In genomic region chr6:28384143-28384533, GRCh38 we compare ENCODE assay signal across 12 cellular contexts. TPM values are rescaled to one million over a fixed set of nuclear protein-coding genes. Genes with fewer than 3 reads are reported as not detected.
DNase-seq lines count a peak whose midpoint lies in the region; ATAC-seq, FAIRE-seq and TF ChIP-seq lines count a peak whose summit lies in the region.
"Had no signal": no experiment of that assay in that cellular context is flagged by ENCODE, and none has a peak within 500 bp of the region (broad histone marks: within the 10 kb centered on the region; RNA-seq: fewer than 3 reads in every experiment).

No MANE protein-coding gene starts in this region.

- H2BK5ac ChIP-seq in H1 (ENCODE audit: low read depth, low read length), result no peak overlapping the region

- peaks cover 0 to 12% of the 10 kb centered on the region in 2 experiments; a peak in 2 of 4 replicates for H3K79me2 ChIP-seq in H1 (ENCODE audit: control insufficient read depth in 1 of 2, insufficient read depth in 2 of 2, low read length in 2 of 2)

- H3K4me1 ChIP-seq in HUES64 (ENCODE audit: insufficient read depth, low read length), result peaks cover 11% of the 10 kb centered on the region; the same call in 1 of the 2 replicates
- peaks cover 0 to 3% (median 1%) of the 10 kb centered on the region in 4 experiments; a peak in 3 of 7 replicates for H3K4me1 ChIP-seq in H1 (replicated peaks in 1 of 4; ENCODE audit: control insufficient read depth in 3 of 4, insufficient read depth in 4 of 4, low read length in 3 of 4)
- peaks cover 8 to 19% (median 9%) of the 10 kb centered on the region in 4 donors for H3K4me1 ChIP-seq in stomach

- POLR2A ChIA-PET in H1 (lab: Charles Lee; ENCODE audit: partially characterized antibody), result interaction anchor here (0.9 to 6.2 kb wide), 9 partner anchors 12 to 147 kb away, joined by 3 to 62 read pairs (median 5); partner anchors contain the start of genes ZKSCAN4, ZSCAN12, ZSCAN26 and ZSCAN31

- H3K56ac ChIP-seq in H1 (replicated peaks; ENCODE audit: insufficient read length, low read depth, low read length), result no peak overlapping the region

- no peaks in the 10 kb centered on the region for H3K27me3 Mint-ChIP-seq in glutamatergic neuron (ENCODE audit: unreplicated experiment)
- H3K27me3 Mint-ChIP-seq: IgD-negative memory B cell; natural killer cell treated with Interleukin-12 subunit alpha and Interleukin-12 subunit beta and Interleukin-15 and Interleukin-18, amount 100 ng/mL, for 72 hours had no signal

- H3K14ac ChIP-seq in H1 (ENCODE audit: insufficient read length), result no peak overlapping the region

- H3K4me3 Mint-ChIP-seq in glutamatergic neuron (ENCODE audit: unreplicated experiment), result no peak overlapping the region

- H3K4me1 Mint-ChIP-seq in glutamatergic neuron (ENCODE audit: low read depth, unreplicated experiment), result peaks cover 16% of the 10 kb centered on the region

- H3K9ac ChIP-seq in HUES64 (ENCODE audit: low read depth, low read length), result peak overlapping the region; percentile 69; the same call in 1 of the 2 replicates
- peak overlapping the region in 2 of 4 experiments; percentile 4 to 9; a peak in 2 of 7 replicates for H3K9ac ChIP-seq in H1 (replicated peaks in 1 of 4; ENCODE audit: extremely low read depth in 1 of 4, low read depth in 3 of 4, low read length in 3 of 4)

- H3K79me1 ChIP-seq in H1 (ENCODE audit: low read depth, low read length), result no peaks in the 10 kb centered on the region; the same call in 1 of the 2 replicates

- no peak for ATAC-seq in left cardiac atrium
- ATAC-seq: stimulated activated naive CD8-positive, alpha-beta T cell treated with anti-CD3 and anti-CD28 coated beads, Interleukin-15, Interleukin-2, amounts not matched to agents 100 U/mL and 50 U/mL, for 24 hours had no signal

- no peak overlapping the region for H3K4ac ChIP-seq in H1 (replicated peaks; ENCODE audit: insufficient read length, low read depth, low read length)

- intact Hi-C loops in stomach (cut with DNase I; ENCODE audit: low total_unique reads) (no loop called here), left cardiac atrium (cut with DNase I) (no loop called here)

- no peak overlapping the region for H4K5ac ChIP-seq in H1 (ENCODE audit: insufficient read length, low read depth, low read length)

- no peaks in the 10 kb centered on the region for H3K23me2 ChIP-seq in H1 (ENCODE audit: low read depth, low read length)

- no peak overlapping the region for H3K23ac ChIP-seq in H1 (ENCODE audit: insufficient read length)

- H4K8ac ChIP-seq in H1 (ENCODE audit: extremely low read depth, insufficient read depth, low read length), result no peak overlapping the region

- no peak overlapping the region for H3K27ac Mint-ChIP-seq in glutamatergic neuron (ENCODE audit: unreplicated experiment)
- H3K27ac Mint-ChIP-seq: activated naive CD4-positive, alpha-beta T cell treated with anti-CD3 and anti-CD28 coated beads, Interleukin-2, amount 10 ng/mL, durations not matched to agents 7 days and 5 days had no signal

- peaks cover 2 to 3% of the 10 kb centered on the region in 2 experiments for H4K20me1 ChIP-seq in H1 (replicated peaks in 1 of 2; ENCODE audit: control insufficient read depth in 1 of 2, insufficient read depth in 2 of 2, low read length in 2 of 2)

- peaks cover 5% of the 10 kb centered on the region for H3K36me3 Mint-ChIP-seq in glutamatergic neuron (ENCODE audit: unreplicated experiment)

- no peak overlapping the region for H2AFZ ChIP-seq in H1 (ENCODE audit: low read length)

- TF ChIP-seq RAD21 in H1 (IDR thresholded peaks at IDR 0.05 in 1 of 2, conservative IDR thresholded peaks at IDR 0.05 in 1 of 2; ENCODE audit: low read depth in 2 of 2, low read length in 2 of 2), result no peak

- no peak overlapping the region for H2AK5ac ChIP-seq in H1 (ENCODE audit: low read depth, low read length)

- FAIRE-seq in H1 (lab: Jason Lieb, UNC), result no peak
- FAIRE-seq: GM12892 had no signal

- H3K9me3 Mint-ChIP-seq in glutamatergic neuron (ENCODE audit: unreplicated experiment), result peaks cover 2% of the 10 kb centered on the region
- H3K9me3 Mint-ChIP-seq: IgD-negative memory B cell; natural killer cell treated with Interleukin-12 subunit alpha and Interleukin-12 subunit beta and Interleukin-15 and Interleukin-18, amount 100 ng/mL, for 72 hours had no signal

- no peak overlapping the region for H2BK15ac ChIP-seq in H1 (ENCODE audit: low read length)

- H2BK20ac ChIP-seq in H1 (ENCODE audit: low read length), result no peak overlapping the region

- peaks cover 72% of the 10 kb centered on the region for H3K36me3 ChIP-seq in HUES64 (ENCODE audit: insufficient read depth, low read length)
- peaks cover 3 to 48% (median 24%) of the 10 kb centered on the region in 4 experiments for H3K36me3 ChIP-seq in H1 (ENCODE audit: control insufficient read depth in 2 of 4, insufficient read depth in 4 of 4, low read length in 3 of 4)
- H3K36me3 ChIP-seq in stomach, result peaks cover 4 to 66% (median 50%) of the 10 kb centered on the region in 4 donors

- CTCF ChIA-PET in H1 (lab: Charles Lee; ENCODE audit: partially characterized antibody), result interaction anchor here (1.1 to 5.1 kb wide), 13 partner anchors 10 to 261 kb away, joined by 3 to 34 read pairs (median 6); partner anchors contain the start of genes GPX6 and ZSCAN12

- no peak overlapping the region for H2BK120ac ChIP-seq in H1 (replicated peaks; ENCODE audit: low read depth, low read length)

- no peak overlapping the region; the same call in 1 of the 2 replicates for H3K27ac ChIP-seq in HUES64 (ENCODE audit: low read depth, low read length)
- no peak overlapping the region for H3K27ac ChIP-seq in H1 (ENCODE audit: low read depth, low read length)
- H3K27ac ChIP-seq in stomach, result peak overlapping the region in 4 of 5 donors; percentile 80 to 84 (median 82)

- no peak overlapping the region for H4K91ac ChIP-seq in H1 (replicated peaks; ENCODE audit: insufficient read length, low read length)

- H3K4me2 ChIP-seq in H1 (ENCODE audit: insufficient read depth in 1 of 2, low read depth in 2 of 2, low read length in 2 of 2), result peak overlapping the region; percentile 60 to 80

- H3K9me3 ChIP-seq in HUES64 (ENCODE audit: insufficient read depth, low read depth, low read length), result peaks cover 2% of the 10 kb centered on the region; the same call in 1 of the 2 replicates
- no peaks in the 10 kb centered on the region for H3K9me3 ChIP-seq in H1 (ENCODE audit: insufficient read depth in 2 of 2, low read depth in 1 of 2, low read length in 1 of 2)
- peaks cover 0 to 3% (median 0%) of the 10 kb centered on the region in 4 donors for H3K9me3 ChIP-seq in stomach

- 86% methylated on average over 2 of the region's 2 CpGs for WGBS in HUES64
- 80% methylated on average over 2 of the region's 2 CpGs; no CpG with 5 or more reads in 1 of the 2 experiments for WGBS in H1 (ENCODE audit: extremely low coverage in 1 of 2, insufficient coverage in 1 of 2, insufficient read length in 1 of 2, insufficient replicate concordance in 2 of 2, low coverage in 1 of 2, low lambda C conversion rate in 2 of 2, missing lambda C conversion rate in 1 of 2), 2 experiments
- WGBS in stomach, 5 donors, result 70 to 81% (median 77%) methylated on average over 2 of the region's 2 CpGs

- H2BK12ac ChIP-seq in H1 (ENCODE audit: low read depth, low read length), result no peak overlapping the region

- no peak overlapping the region for H3K18ac ChIP-seq in H1 (ENCODE audit: extremely low read depth, low read length)

- TF ChIP-seq POLR2A in H1 (IDR thresholded peaks at IDR 0.05; ENCODE audit: control extremely low read depth in 1 of 2, low read depth in 2 of 2, low read length in 2 of 2) (no peak), stomach (IDR thresholded peaks at IDR 0.05) (no peak)

- H3K4me3 ChIP-seq in HUES64 (ENCODE audit: low read length), result peak overlapping the region; percentile 66
- H3K4me3 ChIP-seq in H1 (ENCODE audit: extremely low read depth in 1 of 4, insufficient read depth in 2 of 4, low read depth in 3 of 4, low read length in 4 of 4), result peak overlapping the region; percentile 52 to 68 (median 61); a peak in 5 of 8 replicates
- H3K4me3 ChIP-seq in stomach, result no peak overlapping the region

- TF ChIP-seq EP300 in H1 (IDR thresholded peaks at IDR 0.05; ENCODE audit: borderline replicate concordance in 1 of 2, low read depth in 2 of 2, low read length in 2 of 2) (no peak), stomach (IDR thresholded peaks at IDR 0.05) (no peak)

- H3K27me3 ChIP-seq in HUES64 (ENCODE audit: insufficient read depth, low read length), result no peaks in the 10 kb centered on the region
- H3K27me3 ChIP-seq in H1 (replicated peaks in 1 of 4; ENCODE audit: control insufficient read depth in 3 of 4, extremely low read depth in 1 of 4, insufficient read depth in 3 of 4, low read length in 3 of 4), result no peaks in the 10 kb centered on the region
- H3K27me3 ChIP-seq in stomach, result no peaks in the 10 kb centered on the region

- DNase-seq in H1 (ENCODE audit: low read depth in 1 of 2, low spot score in 2 of 2), result no peak
- no peak for DNase-seq in stomach
- DNase-seq in left cardiac atrium, result no peak
- no peak for DNase-seq in effector CD4-positive, alpha-beta T cell
- no peak for DNase-seq in glutamatergic neuron
- DNase-seq: activated naive CD4-positive, alpha-beta T cell treated with anti-CD3 and anti-CD28 coated beads, Interleukin-2, amount 10 ng/mL, durations not matched to agents 7 days and 5 days; NCI-H1417 treated with DMSO at 0.1 percent for 48 hours; stimulated activated naive CD8-positive, alpha-beta T cell treated with anti-CD3 and anti-CD28 coated beads, Interleukin-15, Interleukin-2, amounts not matched to agents 100 U/mL and 50 U/mL, for 24 hours had no signal

- TF ChIP-seq CTCF in H1 (IDR thresholded peaks at IDR 0.05; ENCODE audit: control extremely low read depth in 1 of 3, insufficient read depth in 1 of 3, low read depth in 1 of 3, low read length in 3 of 3) (no peak), stomach (IDR thresholded peaks at IDR 0.05) (no peak), glutamatergic neuron (IDR thresholded peaks at IDR 0.05; ENCODE audit: partially characterized antibody, unreplicated experiment) (no peak)

RNA-seq across cellular contexts. Expression of gene ZSCAN12, which starts 15.4 kb away (rescaled TPM):
- polyA plus RNA-seq in HUES64 (2013, experiment 1 of 2), result 6.6 TPM
- polyA plus RNA-seq in HUES64 (2013, experiment 2 of 2), result 7.4 TPM
- total RNA-seq in H1 (2021; fragmentation: NEBNext Ultra II Directional; extraction: Animal tissue kit (Norgen Biotek cat#: 25700)), result 8.6 and 9.6 TPM in 2 replicates
- polyA plus RNA-seq in H1 (2011; rRNA removed), result 2.0 and 2.2 TPM in 2 replicates
- polyA plus RNA-seq in H1 (2011; cell fraction: cytosol; rRNA removed), result 3.3 TPM
- 3.3 TPM for polyA plus RNA-seq in H1 (2011; cell fraction: nucleus; rRNA removed)
- 3.3 to 5.7 TPM (median 4.3 TPM) in 4 replicates for polyA plus RNA-seq in H1 (2012, experiment 1 of 2)
- 0.43 TPM for polyA plus RNA-seq in H1 (2012, experiment 2 of 2)
- 4.2 TPM for polyA plus RNA-seq in H1 (2013, experiment 1 of 2)
- polyA plus RNA-seq in H1 (2013, experiment 2 of 2), result 4.2 TPM
- 8.4 and 12.5 TPM in 2 replicates for polyA minus RNA-seq in H1 (2011; rRNA and poly(A)+ RNA removed)
- polyA minus RNA-seq in H1 (2011; cell fraction: cytosol; rRNA and poly(A)+ RNA removed), result 5.0 TPM
- polyA minus RNA-seq in H1 (2011; cell fraction: nucleus; rRNA and poly(A)+ RNA removed), result 14.5 TPM
- 10 to 100 TPM in 1 of 5 donors, 1 to 10 TPM in 4; 1.4 to 10.5 (median 7.1) TPM for total RNA-seq in stomach
- 1 to 10 TPM; 1.1 to 1.8 (median 1.7) TPM for polyA plus RNA-seq in stomach
- 1 to 10 TPM; 2.6 to 3.7 TPM for total RNA-seq in left cardiac atrium
- 16.7 TPM for total RNA-seq in glutamatergic neuron (ENCODE audit: unreplicated experiment)

RNA-seq across cellular contexts. Expression of gene ZKSCAN3, which starts 34.4 kb away (rescaled TPM):
- 3.9 TPM for polyA plus RNA-seq in HUES64 (2013, experiment 1 of 2)
- 3.7 TPM for polyA plus RNA-seq in HUES64 (2013, experiment 2 of 2)
- total RNA-seq in H1 (2021; fragmentation: NEBNext Ultra II Directional; extraction: Animal tissue kit (Norgen Biotek cat#: 25700)), result 9.2 and 9.8 TPM in 2 replicates
- polyA plus RNA-seq in H1 (2011; rRNA removed) (2.7 TPM in 2 replicates), stomach (1 to 10 TPM in 2 of 3 donors, under 1 TPM in 1; 0.61 to 1.6 (median 1.0) TPM)
- polyA plus RNA-seq in H1 (2011; cell fraction: cytosol; rRNA removed), result 3.4 TPM
- 2.5 TPM for polyA plus RNA-seq in H1 (2011; cell fraction: nucleus; rRNA removed)
- 5.1 to 6.0 TPM (median 5.4 TPM) in 4 replicates for polyA plus RNA-seq in H1 (2012, experiment 1 of 2)
- polyA plus RNA-seq in H1 (2012, experiment 2 of 2), result 1.6 TPM
- polyA plus RNA-seq in H1 (2013, experiment 1 of 2), result 3.7 TPM
- 3.6 TPM for polyA plus RNA-seq in H1 (2013, experiment 2 of 2)
- 3.8 and 5.1 TPM in 2 replicates for polyA minus RNA-seq in H1 (2011; rRNA and poly(A)+ RNA removed)
- polyA minus RNA-seq in H1 (2011; cell fraction: cytosol; rRNA and poly(A)+ RNA removed), result 2.9 TPM
- 4.7 TPM for polyA minus RNA-seq in H1 (2011; cell fraction: nucleus; rRNA and poly(A)+ RNA removed)
- total RNA-seq in stomach (10 to 100 TPM in 1 of 5 donors, 1 to 10 TPM in 4; 2.3 to 31.2 (median 4.6) TPM), left cardiac atrium (1 to 10 TPM; 3.2 to 4.6 TPM), glutamatergic neuron (ENCODE audit: unreplicated experiment) (16.0 TPM)

RNA-seq across cellular contexts. Expression of gene ZSCAN31, which starts 48.2 kb away (rescaled TPM):
- polyA plus RNA-seq in HUES64 (2013, experiment 1 of 2), result 4.4 TPM
- polyA plus RNA-seq in HUES64 (2013, experiment 2 of 2), result 4.2 TPM
- total RNA-seq in H1 (2021; fragmentation: NEBNext Ultra II Directional; extraction: Animal tissue kit (Norgen Biotek cat#: 25700)), result 7.0 and 8.8 TPM in 2 replicates
- 1.2 and 1.9 TPM in 2 replicates for polyA plus RNA-seq in H1 (2011; rRNA removed)
- polyA plus RNA-seq in H1 (2011; cell fraction: cytosol; rRNA removed), result 3.6 TPM
- polyA plus RNA-seq in H1 (2011; cell fraction: nucleus; rRNA removed), result 3.8 TPM
- polyA plus RNA-seq in H1 (2012, experiment 1 of 2), result 4.4 to 8.0 TPM (median 6.2 TPM) in 4 replicates
- polyA plus RNA-seq in H1 (2012, experiment 2 of 2), result 0.67 TPM
- polyA plus RNA-seq in H1 (2013, experiment 1 of 2), result 4.4 TPM
- 3.3 TPM for polyA plus RNA-seq in H1 (2013, experiment 2 of 2)
- polyA minus RNA-seq in H1 (2011; rRNA and poly(A)+ RNA removed), result 13.2 and 13.8 TPM in 2 replicates
- 3.4 TPM for polyA minus RNA-seq in H1 (2011; cell fraction: cytosol; rRNA and poly(A)+ RNA removed)
- 6.1 TPM for polyA minus RNA-seq in H1 (2011; cell fraction: nucleus; rRNA and poly(A)+ RNA removed)
- 10 to 100 TPM in 2 of 5 donors, 1 to 10 TPM in 3; 2.3 to 13.4 (median 9.9) TPM for total RNA-seq in stomach
- 1 to 10 TPM; 2.7 to 8.2 (median 5.3) TPM for polyA plus RNA-seq in stomach
- 10 to 100 TPM in 1 of 2 donors, 1 to 10 TPM in 1; 8.4 to 11.4 TPM for total RNA-seq in left cardiac atrium
- 6.9 TPM for total RNA-seq in glutamatergic neuron (ENCODE audit: unreplicated experiment)

RNA-seq across cellular contexts. Expression of gene ZSCAN23, which starts 59.2 kb away (rescaled TPM):
- 4.7 TPM for polyA plus RNA-seq in HUES64 (2013, experiment 1 of 2)
- 3.9 TPM for polyA plus RNA-seq in HUES64 (2013, experiment 2 of 2)
- total RNA-seq in H1 (2021; fragmentation: NEBNext Ultra II Directional; extraction: Animal tissue kit (Norgen Biotek cat#: 25700)), result 4.2 and 5.3 TPM in 2 replicates
- polyA plus RNA-seq in H1 (2011; rRNA removed) (0.61 and 0.74 TPM in 2 replicates), stomach (under 1 TPM in 2 of 3 donors, not detected in 1; 0.23 to 0.75 TPM)
- polyA plus RNA-seq in H1 (2011; cell fraction: cytosol; rRNA removed), result 2.3 TPM
- 3.8 TPM for polyA plus RNA-seq in H1 (2011; cell fraction: nucleus; rRNA removed)
- polyA plus RNA-seq in H1 (2012, experiment 1 of 2), result 2.7 to 3.8 TPM (median 3.2 TPM) in 4 replicates
- polyA plus RNA-seq in H1 (2012, experiment 2 of 2), result 0.17 TPM
- 1.8 TPM for polyA plus RNA-seq in H1 (2013, experiment 1 of 2)
- polyA plus RNA-seq in H1 (2013, experiment 2 of 2), result 1.1 TPM
- polyA minus RNA-seq in H1 (2011; rRNA and poly(A)+ RNA removed), result 11.3 and 11.8 TPM in 2 replicates
- 5.5 TPM for polyA minus RNA-seq in H1 (2011; cell fraction: cytosol; rRNA and poly(A)+ RNA removed)
- polyA minus RNA-seq in H1 (2011; cell fraction: nucleus; rRNA and poly(A)+ RNA removed), result 9.7 TPM
- total RNA-seq in stomach (1 to 10 TPM in 1 of 5 donors, under 1 TPM in 1, not detected in 3; 0.58 to 5.3 TPM), left cardiac atrium (1 to 10 TPM; 1.1 to 1.2 TPM), glutamatergic neuron (ENCODE audit: unreplicated experiment) (18.2 TPM)

Comparison
In these comparisons a context has a peak if more than half of its experiments do, and no peak if none do; other contexts are left out.
1. H3K27ac ChIP-seq: peak in stomach (4 of 5); none in HUES64 (single experiment) and H1 (single experiment).
2. H3K4me3 ChIP-seq: peak in HUES64 (single experiment) and H1 (4 of 4); none in stomach (0 of 4).